In the genomic region with DNA sequence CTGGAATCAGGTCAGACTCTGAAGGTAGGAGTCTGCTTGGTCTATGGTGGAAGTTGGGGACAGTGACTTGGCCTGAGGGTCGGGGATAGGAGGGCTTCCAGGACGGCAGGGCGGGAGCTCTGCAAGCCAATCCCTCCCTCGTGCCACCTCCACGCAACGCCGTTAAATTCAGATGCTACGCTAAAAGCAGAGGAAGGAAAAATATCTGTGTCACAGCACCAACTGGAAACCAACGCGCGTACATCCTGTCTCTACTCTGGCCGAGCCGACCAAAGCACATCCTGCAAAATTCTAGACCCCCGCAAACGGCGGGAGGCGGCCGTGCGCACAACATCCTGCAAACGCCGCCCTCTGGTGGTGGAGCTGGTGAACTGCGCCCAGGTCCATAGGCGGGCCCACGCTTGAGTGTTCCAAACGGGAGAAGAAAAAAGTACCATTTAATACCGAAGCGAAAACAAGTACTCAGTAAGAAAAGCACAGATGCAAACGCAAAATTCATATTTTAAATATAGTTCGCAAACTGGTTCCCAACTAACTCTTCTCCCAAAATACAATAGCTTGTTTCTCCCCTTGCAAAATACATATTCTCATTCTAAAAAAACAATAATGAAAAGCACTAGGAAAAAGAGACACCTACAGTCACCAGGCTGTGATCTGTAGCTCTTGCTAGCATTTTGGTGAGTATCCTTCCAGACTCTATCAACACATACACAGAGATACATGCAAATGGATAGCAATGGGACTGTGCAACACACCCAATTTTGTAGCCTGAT, we compare ENCODE assay signal across 8 cellular contexts.
DNase-seq lines count a peak whose midpoint lies in the region; ATAC-seq and TF ChIP-seq lines count a peak whose summit lies in the region.

No MANE protein-coding gene starts in this region.

- ATAC-seq in GM19023 (IDR thresholded peaks at IDR 0.05; ENCODE audit: unreplicated experiment) (peak; percentile 76), HG03432 (IDR thresholded peaks at IDR 0.05; ENCODE audit: unreplicated experiment) (peak; percentile 92)

- peak; percentile 90 for TF ChIP-seq CTCF in epithelial cell of esophagus (IDR thresholded peaks at IDR 0.05; ENCODE audit: insufficient read depth, low read depth, low read length, missing control alignments)

- H3K27me3 ChIP-seq in muscle layer of colon (ENCODE audit: control insufficient read depth in 1 of 2, insufficient read depth in 2 of 2, low read length in 2 of 2), result no peaks in the 10 kb centered on the region

- no peak overlapping the region for H3K27ac ChIP-seq in muscle layer of colon (ENCODE audit: low read depth, low read length)

- no peak overlapping the region for H3K4me3 ChIP-seq in epithelial cell of esophagus (ENCODE audit: low read length)
- H3K4me3 ChIP-seq in muscle layer of colon (ENCODE audit: low read depth in 1 of 2, low read length in 2 of 2), result peak overlapping the region; percentile 21 to 53

- peaks cover 5% of the 10 kb centered on the region for H3K4me1 ChIP-seq in muscle layer of colon (ENCODE audit: insufficient read depth, low read length)

- H3K9me3 ChIP-seq in muscle layer of colon (ENCODE audit: low read length), result no peaks in the 10 kb centered on the region

- peak; percentile 5 to 14 for DNase-seq in AML-193 (lab: John Stamatoyannopoulos, UW)
- peak; percentile 55 for DNase-seq in NOMO-1 treated with DMSO at 0.1 percent for 48 hours (lab: John Stamatoyannopoulos, UW; ENCODE audit: unreplicated experiment)
- DNase-seq in activated CD8-positive, alpha-beta memory T cell treated with anti-CD3 and anti-CD28 coated beads, Interleukin-2, amount 50 U/mL, for 4 hours, result peak; percentile 73
- peak; percentile 53 for DNase-seq in epithelial cell of esophagus (ENCODE audit: low read depth)
- peak; percentile 18 to 60 for DNase-seq in stimulated activated CD8-positive, alpha-beta memory T cell treated with anti-CD3 and anti-CD28 coated beads, Interleukin-4, amount 100 ng/mL, for 4 hours (ENCODE audit: low read depth in 2 of 2, low spot score in 1 of 2)

- no peak overlapping the region for H3K9ac ChIP-seq in muscle layer of colon (ENCODE audit: low read length)

- H3K36me3 ChIP-seq in muscle layer of colon (ENCODE audit: insufficient read depth, low read length), result no peaks in the 10 kb centered on the region

Comparison
In these comparisons a context has a peak if more than half of its experiments do, and no peak if none do; other contexts are left out.
1. DNase-seq: peak in every context shown above with its lines; median percentile 73 in activated CD8-positive, alpha-beta memory T cell treated with anti-CD3 and anti-CD28 coated beads, Interleukin-2, amount 50 U/mL, for 4 hours; 55 in NOMO-1 treated with DMSO at 0.1 percent for 48 hours; 53 in epithelial cell of esophagus; 39 in stimulated activated CD8-positive, alpha-beta memory T cell treated with anti-CD3 and anti-CD28 coated beads, Interleukin-4, amount 100 ng/mL, for 4 hours; 10 in AML-193.